ENCODE assay signal across 1 cellular context in genomic region chr10:102837230-102837721, GRCh38.
A peak's percentile ranks its signal among the peaks of the same experiment; 100 is the strongest.
TF ChIP-seq lines count a peak whose summit lies in the region.

A gene with protein sequence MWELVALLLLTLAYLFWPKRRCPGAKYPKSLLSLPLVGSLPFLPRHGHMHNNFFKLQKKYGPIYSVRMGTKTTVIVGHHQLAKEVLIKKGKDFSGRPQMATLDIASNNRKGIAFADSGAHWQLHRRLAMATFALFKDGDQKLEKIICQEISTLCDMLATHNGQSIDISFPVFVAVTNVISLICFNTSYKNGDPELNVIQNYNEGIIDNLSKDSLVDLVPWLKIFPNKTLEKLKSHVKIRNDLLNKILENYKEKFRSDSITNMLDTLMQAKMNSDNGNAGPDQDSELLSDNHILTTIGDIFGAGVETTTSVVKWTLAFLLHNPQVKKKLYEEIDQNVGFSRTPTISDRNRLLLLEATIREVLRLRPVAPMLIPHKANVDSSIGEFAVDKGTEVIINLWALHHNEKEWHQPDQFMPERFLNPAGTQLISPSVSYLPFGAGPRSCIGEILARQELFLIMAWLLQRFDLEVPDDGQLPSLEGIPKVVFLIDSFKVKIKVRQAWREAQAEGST (minus strand): TSS chr10:102837413. CDS start chr10:102837361, 52 bp downstream.

TF ChIP-seq in K562, 482 proteins besides CTCF, POLR2A, EP300 and RAD21:
- no peak for TF ChIP-seq HMG20B (CRISPR knock-in tag; IDR thresholded peaks at IDR 0.05)
- TF ChIP-seq CHD1 (IDR thresholded peaks at IDR 0.05; ENCODE audit: low read length): no peak
- peak; percentile 9; the same call in 1 of the 2 replicates for TF ChIP-seq CBFA2T3 (IDR thresholded peaks at IDR 0.05)
- no peak for TF ChIP-seq RBM39 (optimal IDR thresholded peaks at IDR 0.05; ENCODE audit: low read depth, low read length)
- no peak for TF ChIP-seq ZNF449 (CRISPR knock-in tag; IDR thresholded peaks at IDR 0.05)
- peak; percentile 60; the same call in 1 of the 2 replicates for TF ChIP-seq ATF7 (IDR thresholded peaks at IDR 0.05)
- no peak for TF ChIP-seq ZBTB1 (CRISPR knock-in tag; IDR thresholded peaks at IDR 0.05; ENCODE audit: borderline replicate concordance, low read depth)
- no peak for TF ChIP-seq RBM14 (IDR thresholded peaks at IDR 0.05; ENCODE audit: borderline replicate concordance, insufficient read depth, low read depth, low read length)
- no peak for TF ChIP-seq SIX5 (IDR thresholded peaks at IDR 0.05; ENCODE audit: borderline replicate concordance in 1 of 2, insufficient read depth in 1 of 2, low read depth in 1 of 2, low read length in 2 of 2)
- no peak for TF ChIP-seq ETV1 (tag; conservative IDR thresholded peaks at IDR 0.05; ENCODE audit: low read depth)
- TF ChIP-seq GATAD2B (IDR thresholded peaks at IDR 0.05; ENCODE audit: borderline replicate concordance): no peak
- TF ChIP-seq HDAC2 (IDR thresholded peaks at IDR 0.05): no peak
- no peak for TF ChIP-seq BCLAF1 (IDR thresholded peaks at IDR 0.05; ENCODE audit: borderline replicate concordance in 1 of 2, control insufficient read depth in 1 of 2, low read depth in 2 of 2, low read length in 1 of 2)
- TF ChIP-seq MEIS2 (IDR thresholded peaks at IDR 0.05; ENCODE audit: partially characterized antibody): peak; percentile 22
- no peak for TF ChIP-seq ATF3 (IDR thresholded peaks at IDR 0.05)
- TF ChIP-seq ATF3 (CRISPR knock-in tag; conservative IDR thresholded peaks at IDR 0.05): no peak
- TF ChIP-seq RBBP5 (IDR thresholded peaks at IDR 0.05; ENCODE audit: borderline replicate concordance, insufficient read depth, low read length, poor library complexity, severe bottlenecking): no peak
- TF ChIP-seq ZNF785 (CRISPR knock-in tag; IDR thresholded peaks at IDR 0.05): no peak
- TF ChIP-seq JUND (IDR thresholded peaks at IDR 0.05; ENCODE audit: borderline replicate concordance, low read depth, low read length): peak; percentile 44; the same call in 1 of the 2 replicates
- TF ChIP-seq JUND (tag; IDR thresholded peaks at IDR 0.05; ENCODE audit: borderline replicate concordance, low read depth, low read length): peak; percentile 48; the same call in 1 of the 3 replicates
- peak; percentile 87 for TF ChIP-seq NFIC (IDR thresholded peaks at IDR 0.05)
